In genomic region chr16:79950932-79951719, GRCh38 we compare ENCODE assay signal across 1 cellular context.
TF ChIP-seq lines count a peak whose summit lies in the region.

No MANE protein-coding gene starts in this region.

TF ChIP-seq in K562, 482 proteins besides CTCF, POLR2A, EP300 and RAD21 (continued from another document and continues in another):
- TF ChIP-seq MBD1 (CRISPR knock-in tag; IDR thresholded peaks at IDR 0.05): no peak
- no peak for TF ChIP-seq ZMIZ1 (IDR thresholded peaks at IDR 0.05; ENCODE audit: low read depth in 2 of 2, low read length in 2 of 2)
- no peak for TF ChIP-seq CBX1 (IDR thresholded peaks at IDR 0.05; ENCODE audit: low read depth)
- no peak for TF ChIP-seq SMARCA5 (IDR thresholded peaks at IDR 0.05)
- no peak for TF ChIP-seq HIVEP1 (CRISPR knock-in tag; IDR thresholded peaks at IDR 0.05)
- TF ChIP-seq ARID2 (IDR thresholded peaks at IDR 0.05): no peak
- no peak for TF ChIP-seq ZNF518B (CRISPR knock-in tag; IDR thresholded peaks at IDR 0.05)
- no peak for TF ChIP-seq SMC3 (conservative IDR thresholded peaks at IDR 0.05; ENCODE audit: insufficient read depth, low read depth, low read length)
- TF ChIP-seq ZNF121 (CRISPR knock-in tag; conservative IDR thresholded peaks at IDR 0.05): no peak
- no peak for TF ChIP-seq ZNF184 (CRISPR knock-in tag; IDR thresholded peaks at IDR 0.05)
- no peak for TF ChIP-seq UBTF (IDR thresholded peaks at IDR 0.05; ENCODE audit: borderline replicate concordance in 1 of 2, low read depth in 2 of 2, low read length in 2 of 2)
- TF ChIP-seq ZNF282 (CRISPR knock-in tag; IDR thresholded peaks at IDR 0.05): no peak
- TF ChIP-seq ZNF212 (CRISPR knock-in tag; IDR thresholded peaks at IDR 0.05): no peak
- TF ChIP-seq HES1 (IDR thresholded peaks at IDR 0.05; ENCODE audit: low read depth): peak; percentile 91
- no peak for TF ChIP-seq MED1 (CRISPR knock-in tag; IDR thresholded peaks at IDR 0.05; ENCODE audit: borderline replicate concordance)
- no peak for TF ChIP-seq ZNF717 (CRISPR knock-in tag; IDR thresholded peaks at IDR 0.05)
- no peak for TF ChIP-seq CHCHD3 (CRISPR knock-in tag; IDR thresholded peaks at IDR 0.05)
- TF ChIP-seq ATF2 (CRISPR knock-in tag; IDR thresholded peaks at IDR 0.05): no peak
- no peak for TF ChIP-seq E4F1 (CRISPR knock-in tag; IDR thresholded peaks at IDR 0.05; ENCODE audit: borderline replicate concordance)
- TF ChIP-seq NR4A1 (CRISPR knock-in tag; IDR thresholded peaks at IDR 0.05): no peak
- no peak for TF ChIP-seq NR4A1 (tag; IDR thresholded peaks at IDR 0.05)
- TF ChIP-seq CTBP1 (IDR thresholded peaks at IDR 0.05; ENCODE audit: borderline replicate concordance): peak; percentile 77
- no peak for TF ChIP-seq ILF3 (IDR thresholded peaks at IDR 0.05; ENCODE audit: borderline replicate concordance)
- peak; percentile 68 for TF ChIP-seq TCF3 (CRISPR knock-in tag; IDR thresholded peaks at IDR 0.05)
- 0 out of 2 replicates have a peak, but pooled peaks have one; percentile 32 for TF ChIP-seq MTA1 (IDR thresholded peaks at IDR 0.05; ENCODE audit: borderline replicate concordance)
- TF ChIP-seq ZBTB40 (IDR thresholded peaks at IDR 0.05): no peak
- no peak for TF ChIP-seq ZBTB40 (CRISPR knock-in tag; IDR thresholded peaks at IDR 0.05)
- no peak for TF ChIP-seq COPS2 (conservative IDR thresholded peaks at IDR 0.05)
